Comparison of ENCODE assay signal across 20 cellular contexts in the genomic region with DNA sequence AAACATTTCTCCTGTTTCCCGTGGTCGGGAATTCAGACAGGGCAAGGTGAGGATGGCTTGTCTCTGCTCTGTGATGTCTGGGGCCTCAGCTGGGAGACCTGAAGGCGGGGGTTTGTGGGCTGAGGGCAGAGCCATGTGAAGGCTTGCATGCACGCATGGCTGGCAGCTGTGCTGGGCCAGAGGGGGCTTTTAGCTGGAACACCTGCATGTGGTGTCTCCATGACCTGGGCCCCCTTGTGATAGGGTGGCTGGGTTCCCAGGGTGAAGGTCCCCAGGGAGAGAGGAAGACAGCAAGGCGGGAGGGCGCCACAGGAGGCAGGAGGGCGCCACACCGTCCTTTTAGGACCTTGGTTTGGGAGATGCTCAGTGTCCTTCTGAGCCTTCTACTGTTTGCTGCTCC.
"Had no signal": no experiment of that assay in that cellular context is flagged by ENCODE, and none has a peak within 500 bp of the region (broad histone marks: within the 10 kb centered on the region; RNA-seq: fewer than 3 reads in every experiment).

No MANE protein-coding gene starts in this region.

- H3K27me3 ChIP-seq: transverse colon had no signal

- H3K27ac Mint-ChIP-seq: endodermal cell, memory B cell, mesothelial cell of epicardium, natural killer cell had no signal

- H3K4me3 Mint-ChIP-seq: endodermal cell, memory B cell, mesothelial cell of epicardium, natural killer cell had no signal

- DNase-seq: effector CD4-positive, alpha-beta T cell; endodermal cell; foreskin melanocyte; heart right ventricle; islet precursor cell; left ventricle myocardium inferior; lower lobe of right lung; natural killer cell; stimulated activated CD4-positive, alpha-beta T cell treated with anti-CD3 and anti-CD28 coated beads, Interleukin-12 subunit alpha, Interleukin-12 subunit beta, amount 100 ng/mL, for 4 hours; stimulated activated naive CD4-positive, alpha-beta T cell; stomach; substantia nigra; transverse colon had no signal

- H3K36me3 ChIP-seq: heart right ventricle, left ventricle myocardium inferior, lower lobe of right lung, prostate gland, stomach, thoracic aorta, transverse colon had no signal

- H3K79me2 ChIP-seq: parathyroid adenoma had no signal

- H3K9me3 Mint-ChIP-seq: natural killer cell had no signal

- H3K4me3 ChIP-seq: coronary artery, heart right ventricle, left ventricle myocardium inferior, lower lobe of right lung, prostate gland, stomach, thoracic aorta, transverse colon had no signal

- H3K4me1 Mint-ChIP-seq: endodermal cell, memory B cell, mesothelial cell of epicardium, natural killer cell had no signal

- H3K36me3 Mint-ChIP-seq: memory B cell, natural killer cell had no signal

- H3K4me1 ChIP-seq: lower lobe of right lung, prostate gland, transverse colon had no signal

- ATAC-seq: heart right ventricle, lower lobe of right lung, natural killer cell, sciatic nerve had no signal

- H3K9me3 ChIP-seq: lower lobe of right lung, prostate gland, thoracic aorta, transverse colon had no signal

- H3K9ac ChIP-seq: parathyroid adenoma had no signal

- H3K27ac ChIP-seq: coronary artery, heart right ventricle, left ventricle myocardium inferior, lower lobe of right lung, parathyroid adenoma, prostate gland, stomach, thoracic aorta, transverse colon had no signal
